8 cellular contexts compared by ENCODE assay signal in the genomic region with DNA sequence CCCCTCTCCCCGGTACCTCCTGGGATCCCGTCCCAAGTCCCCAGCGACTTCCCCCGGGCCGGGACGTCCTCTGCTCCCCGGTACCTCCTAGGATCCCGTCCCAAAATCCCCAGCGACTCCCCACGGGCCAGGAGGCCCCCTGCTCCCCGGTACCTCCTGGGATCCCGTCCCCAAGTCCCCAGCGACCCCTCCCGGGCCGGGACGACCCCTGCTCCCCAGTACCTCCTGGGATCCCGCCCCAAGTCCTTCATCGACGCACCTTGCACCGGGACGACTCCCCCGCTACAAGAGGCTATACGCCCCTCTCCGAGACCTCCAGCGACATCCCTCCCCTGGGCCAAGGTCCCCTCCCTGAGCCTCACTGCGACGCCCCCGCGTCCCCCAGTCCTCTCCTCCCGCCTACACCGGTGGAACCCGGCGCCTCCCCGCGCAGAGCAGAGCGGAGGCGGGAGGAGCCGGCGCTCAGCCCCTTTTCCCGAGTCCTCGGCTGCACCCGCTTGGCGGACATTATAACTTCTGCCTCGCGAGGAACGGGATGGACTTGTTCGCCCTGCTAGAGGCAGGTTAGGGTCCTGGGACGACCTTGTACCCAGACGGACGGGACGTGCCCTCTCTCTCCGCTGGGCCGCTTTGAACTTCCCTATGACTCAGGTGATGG. TPM values are rescaled to one million over a fixed set of nuclear protein-coding genes. Genes with fewer than 3 reads are reported as not detected.
A peak's percentile ranks its signal among the peaks of the same experiment; 100 is the strongest.
DNase-seq lines count a peak whose midpoint lies in the region; ATAC-seq and TF ChIP-seq lines count a peak whose summit lies in the region.

No MANE protein-coding gene starts in this region.

- H3K27ac Mint-ChIP-seq in stimulated activated naive CD8-positive, alpha-beta T cell treated with anti-CD3 and anti-CD28 coated beads, Interleukin-15, Interleukin-2, amounts not matched to agents 100 ng/mL and 50 ng/mL, for 24 hours = no peak overlapping the region

- H3K27me3 Mint-ChIP-seq in stimulated activated naive CD8-positive, alpha-beta T cell treated with anti-CD3 and anti-CD28 coated beads, Interleukin-15, Interleukin-2, amounts not matched to agents 100 ng/mL and 50 ng/mL, for 24 hours = peaks cover 75% of the 10 kb centered on the region

- peak overlapping the region; percentile 54 for H3K4me3 Mint-ChIP-seq in stimulated activated naive CD8-positive, alpha-beta T cell treated with anti-CD3 and anti-CD28 coated beads, Interleukin-15, Interleukin-2, amounts not matched to agents 100 ng/mL and 50 ng/mL, for 24 hours

- intact Hi-C loops in left colon (cut with DNase I, micrococcal nuclease) = no loop called here

- no peaks in the 10 kb centered on the region for H3K9me3 Mint-ChIP-seq in stimulated activated naive CD8-positive, alpha-beta T cell treated with anti-CD3 and anti-CD28 coated beads, Interleukin-15, Interleukin-2, amounts not matched to agents 100 ng/mL and 50 ng/mL, for 24 hours

- H3K36me3 Mint-ChIP-seq in stimulated activated naive CD8-positive, alpha-beta T cell treated with anti-CD3 and anti-CD28 coated beads, Interleukin-15, Interleukin-2, amounts not matched to agents 100 ng/mL and 50 ng/mL, for 24 hours (ENCODE audit: low read depth) = no peaks in the 10 kb centered on the region

- ATAC-seq in left colon (peak; percentile 52), GM18868 (IDR thresholded peaks at IDR 0.05; ENCODE audit: unreplicated experiment) (no peak), GM19351 (IDR thresholded peaks at IDR 0.05; ENCODE audit: unreplicated experiment) (no peak)

- DNase-seq in NCI-H2171 treated with DMSO at 0.1 percent for 48 hours (lab: John Stamatoyannopoulos, UW) (peak; percentile 59), cardiac fibroblast (ENCODE audit: low read depth in 2 of 2) (peak in 1 of 2 donors; percentile 34), left colon (peak; percentile 53 to 73), NCI-H345 treated with DMSO at 0.1 percent for 48 hours (lab: John Stamatoyannopoulos, UW; ENCODE audit: unreplicated experiment) (no peak)

- peak overlapping the region; percentile 64; the same call in 1 of the 2 replicates for H3K27ac ChIP-seq in C4-2B

- H3K4me3 ChIP-seq in cardiac fibroblast (replicated peaks in 1 of 2; ENCODE audit: low read depth in 2 of 2, low read length in 2 of 2) = peak overlapping the region; percentile 58 to 73

- TF ChIP-seq CTCF in C4-2B (conservative IDR thresholded peaks at IDR 0.05) (no peak), cardiac fibroblast (IDR thresholded peaks at IDR 0.05; ENCODE audit: low read depth, low read length) (no peak)

- H3K4me1 Mint-ChIP-seq in stimulated activated naive CD8-positive, alpha-beta T cell treated with anti-CD3 and anti-CD28 coated beads, Interleukin-15, Interleukin-2, amounts not matched to agents 100 ng/mL and 50 ng/mL, for 24 hours (ENCODE audit: low read depth) = peaks cover 17% of the 10 kb centered on the region

RNA-seq across cellular contexts. Expression of gene KREMEN1, which starts 0.9 kb away (rescaled TPM):
- total RNA-seq in left colon = 10 to 100 TPM; 24.0 to 38.7 TPM

RNA-seq across cellular contexts. Expression of gene C22orf31, which starts 12.1 kb away (rescaled TPM):
- not detected for total RNA-seq in left colon
